In the genomic region with DNA sequence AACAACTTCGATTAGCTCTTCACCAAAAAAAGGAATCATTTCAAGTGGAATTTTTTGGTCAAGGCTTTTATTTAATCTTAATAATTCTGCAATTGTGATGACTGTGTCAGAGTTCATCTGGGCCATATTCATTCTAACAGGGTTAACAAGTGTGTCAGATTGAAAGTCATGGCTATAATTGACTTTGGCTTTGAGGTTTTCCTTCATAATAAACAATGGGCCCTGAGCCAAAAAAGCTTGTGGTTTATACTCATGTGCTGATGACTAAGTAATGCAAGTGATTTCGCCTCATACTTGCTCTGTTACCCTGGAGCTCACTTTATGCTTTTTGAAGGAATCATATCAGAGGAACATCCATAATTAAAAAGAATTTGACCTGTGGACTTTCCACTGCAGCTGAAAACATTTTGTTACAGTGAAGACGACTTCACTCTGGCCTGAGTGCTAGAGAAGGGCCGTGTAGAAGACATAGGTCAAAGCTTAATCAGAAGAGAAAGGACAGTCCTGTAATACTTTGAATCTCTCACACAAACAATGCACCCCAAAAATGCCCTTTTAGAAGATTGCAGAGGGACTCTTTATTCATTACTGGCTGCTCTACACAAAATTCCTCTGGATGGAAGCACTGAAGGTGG, we compare ENCODE assay signal across 9 cellular contexts.
DNase-seq lines count a peak whose midpoint lies in the region; ATAC-seq and TF ChIP-seq lines count a peak whose summit lies in the region.
"Had no signal": no experiment of that assay in that cellular context is flagged by ENCODE, and none has a peak within 500 bp of the region (broad histone marks: within the 10 kb centered on the region; RNA-seq: fewer than 3 reads in every experiment).

No MANE protein-coding gene starts in this region.

- H3K27me3 ChIP-seq in colonic mucosa: no peaks in the 10 kb centered on the region

- peak; percentile 25 for DNase-seq in stimulated activated CD4-positive, alpha-beta T cell treated with anti-CD3 and anti-CD28 coated beads, Interleukin-15, amount 100 ng/mL, for 24 hours
- no peak for DNase-seq in stimulated activated CD4-positive, alpha-beta T cell treated with anti-CD3 and anti-CD28 coated beads, Interleukin-2, amount 100 ng/mL, for 24 hours
- DNase-seq in NCI-H2029 treated with DMSO at 0.1 percent for 48 hours (lab: John Stamatoyannopoulos, UW) (peak; percentile 6), astrocyte of the hippocampus (ENCODE audit: low read depth, low spot score) (peak; percentile 89), natural killer cell (no peak), colonic mucosa (no peak), cerebellum (ENCODE audit: low spot score) (no peak)

- no peaks in the 10 kb centered on the region for H3K36me3 ChIP-seq in colonic mucosa

- H3K9me3 ChIP-seq in colonic mucosa: no peaks in the 10 kb centered on the region

- no peaks in the 10 kb centered on the region for H3K9me3 Mint-ChIP-seq in natural killer cell
- H3K9me3 Mint-ChIP-seq: dendritic cell treated with granulocyte-macrophage colony-stimulating factor and Interleukin-4, amounts not matched to agents 40 ng/mL and 50 ng/mL, for 4 days had no signal

- H3K36me3 Mint-ChIP-seq in natural killer cell: peaks cover 14% of the 10 kb centered on the region

- H3K27ac Mint-ChIP-seq in natural killer cell: peak overlapping the region in 1 of 2 donors; percentile 58
- H3K27ac Mint-ChIP-seq: dendritic cell treated with granulocyte-macrophage colony-stimulating factor and Interleukin-4, amounts not matched to agents 40 ng/mL and 50 ng/mL, for 4 days had no signal

- H3K4me1 ChIP-seq in colonic mucosa: peaks cover 3% of the 10 kb centered on the region

- intact Hi-C loops in natural killer cell (cut with micrococcal nuclease): no loop called here
- intact Hi-C loops in colonic mucosa (cut with DNase I): no loop called here

- H3K27me3 Mint-ChIP-seq in natural killer cell (ENCODE audit: low read depth in 2 of 2): no peaks in the 10 kb centered on the region
- H3K27me3 Mint-ChIP-seq: dendritic cell treated with granulocyte-macrophage colony-stimulating factor and Interleukin-4, amounts not matched to agents 40 ng/mL and 50 ng/mL, for 4 days had no signal

- no peak overlapping the region for H3K9ac ChIP-seq in colonic mucosa (ENCODE audit: low read depth in 2 of 2, low read length in 2 of 2)

- H3K4me1 Mint-ChIP-seq in natural killer cell: peaks cover 31% of the 10 kb centered on the region in 2 donors

- no peak overlapping the region for H3K4me3 ChIP-seq in colonic mucosa

- peak overlapping the region; percentile 4 for H3K4me3 Mint-ChIP-seq in natural killer cell
- H3K4me3 Mint-ChIP-seq: dendritic cell treated with granulocyte-macrophage colony-stimulating factor and Interleukin-4, amounts not matched to agents 40 ng/mL and 50 ng/mL, for 4 days had no signal

- TF ChIP-seq CTCF in natural killer cell (IDR thresholded peaks at IDR 0.05): no peak
- TF ChIP-seq CTCF in colonic mucosa (IDR thresholded peaks at IDR 0.05): no peak

- no peak overlapping the region for H3K27ac ChIP-seq in colonic mucosa

- ATAC-seq in HG02852 (IDR thresholded peaks at IDR 0.05; ENCODE audit: unreplicated experiment) (peak; percentile 89), natural killer cell (peak; percentile 57 to 79 (median 78))

Comparison
In these comparisons a context has a peak if more than half of its experiments do, and no peak if none do; other contexts are left out.
1. DNase-seq: peak in stimulated activated CD4-positive, alpha-beta T cell treated with anti-CD3 and anti-CD28 coated beads, Interleukin-15, amount 100 ng/mL, for 24 hours (single experiment), NCI-H2029 treated with DMSO at 0.1 percent for 48 hours (single experiment) and astrocyte of the hippocampus (single experiment); none in stimulated activated CD4-positive, alpha-beta T cell treated with anti-CD3 and anti-CD28 coated beads, Interleukin-2, amount 100 ng/mL, for 24 hours (0 of 2), natural killer cell (single experiment), colonic mucosa (single experiment) and cerebellum (single experiment).